ENCODE assay signal across 15 cellular contexts in the genomic region with DNA sequence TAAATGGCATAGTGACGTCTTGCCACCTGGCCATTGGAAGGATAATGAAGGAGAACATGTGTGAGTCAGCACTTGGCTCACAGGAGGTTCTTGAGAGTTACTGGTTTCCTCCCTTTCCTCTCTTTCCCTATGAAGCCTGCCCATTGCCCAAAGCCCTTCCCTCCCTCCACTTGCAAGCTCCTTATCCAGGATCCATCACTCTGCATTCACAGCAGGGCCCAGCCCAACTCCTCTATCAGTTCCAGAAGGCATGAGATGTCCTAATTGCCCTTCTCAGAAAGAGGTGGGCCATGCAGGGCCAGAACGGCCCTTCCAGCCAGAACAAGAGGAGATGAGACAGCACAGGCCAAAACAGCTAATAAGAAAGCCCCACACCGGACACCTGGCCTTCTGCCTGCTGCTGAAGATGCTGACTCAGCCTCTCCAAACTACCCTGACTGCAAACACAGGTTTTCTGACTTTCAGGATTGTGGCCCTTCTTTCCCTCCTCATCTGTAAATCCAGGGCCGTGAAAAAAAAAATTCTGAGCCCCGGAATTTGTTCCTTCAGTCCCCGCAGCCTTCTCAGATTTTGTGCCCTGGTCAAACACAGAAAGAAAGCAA.
"Had no signal": no experiment of that assay in that cellular context is flagged by ENCODE, and none has a peak within 500 bp of the region (broad histone marks: within the 10 kb centered on the region; RNA-seq: fewer than 3 reads in every experiment).

No MANE protein-coding gene starts in this region.

- DNase-seq: activated CD4-positive, alpha-beta memory T cell treated with anti-CD3 and anti-CD28 coated beads, Interleukin-2, amount 10 ng/mL, durations not matched to agents 7 days and 5 days; activated CD4-positive, alpha-beta T cell treated with anti-CD3 and anti-CD28 coated beads for 36 hours; activated naive CD4-positive, alpha-beta T cell treated with Interleukin-2 at 50 U/mL for 16 hours; central memory CD4-positive, alpha-beta T cell; cortex of kidney; gastrocnemius medialis; lower lobe of right lung; naive B cell; stimulated activated CD4-positive, alpha-beta T cell treated with anti-CD3 and anti-CD28 coated beads, Interleukin-4, amount 100 ng/mL, for 4 hours; SW 1271; T1000 had no signal

- H3K27ac ChIP-seq: gastrocnemius medialis, lower lobe of right lung, right atrium auricular region, skin epidermis, VCaP had no signal

- H3K9me3 ChIP-seq: gastrocnemius medialis, lower lobe of right lung, right atrium auricular region had no signal

- H3K27me3 Mint-ChIP-seq: activated CD4-positive, alpha-beta memory T cell treated with anti-CD3 and anti-CD28 coated beads, Interleukin-2, amount 10 ng/mL, durations not matched to agents 7 days and 5 days; activated CD4-positive, alpha-beta T cell treated with anti-CD3 and anti-CD28 coated beads for 36 hours had no signal

- H3K36me3 Mint-ChIP-seq: naive B cell had no signal

- H3K4me3 Mint-ChIP-seq: activated CD4-positive, alpha-beta memory T cell treated with anti-CD3 and anti-CD28 coated beads, Interleukin-2, amount 10 ng/mL, durations not matched to agents 7 days and 5 days; activated CD4-positive, alpha-beta T cell treated with anti-CD3 and anti-CD28 coated beads for 36 hours; naive B cell had no signal

- H3K27ac Mint-ChIP-seq: activated CD4-positive, alpha-beta memory T cell treated with anti-CD3 and anti-CD28 coated beads, Interleukin-2, amount 10 ng/mL, durations not matched to agents 7 days and 5 days; activated CD4-positive, alpha-beta T cell treated with anti-CD3 and anti-CD28 coated beads for 36 hours had no signal

- ATAC-seq: activated CD4-positive, alpha-beta T cell treated with anti-CD3 and anti-CD28 coated beads for 36 hours; esophagus mucosa; gastrocnemius medialis had no signal

- H3K4me1 ChIP-seq: gastrocnemius medialis, lower lobe of right lung, right atrium auricular region had no signal

- H3K27me3 ChIP-seq: gastrocnemius medialis, right atrium auricular region had no signal

- H3K36me3 ChIP-seq: gastrocnemius medialis, lower lobe of right lung, right atrium auricular region had no signal

- H3K4me1 Mint-ChIP-seq: activated CD4-positive, alpha-beta memory T cell treated with anti-CD3 and anti-CD28 coated beads, Interleukin-2, amount 10 ng/mL, durations not matched to agents 7 days and 5 days; activated CD4-positive, alpha-beta T cell treated with anti-CD3 and anti-CD28 coated beads for 36 hours; naive B cell had no signal

- H3K4me3 ChIP-seq: gastrocnemius medialis, lower lobe of right lung, right atrium auricular region, skin epidermis had no signal
